In genomic region chr1:244970661-244971523, GRCh38 we compare ENCODE assay signal across 1 cellular context.
TF ChIP-seq lines count a peak whose summit lies in the region.

No MANE protein-coding gene starts in this region.

TF ChIP-seq in K562, 482 proteins besides CTCF, POLR2A, EP300 and RAD21 (continued from another document):
- TF ChIP-seq RREB1 (CRISPR knock-in tag; IDR thresholded peaks at IDR 0.05) (peak; percentile 45; the same call in 1 of the 2 replicates), MBD2 (IDR thresholded peaks at IDR 0.05; ENCODE audit: borderline replicate concordance, low read depth) (peak; percentile 77; the same call in 1 of the 2 replicates), NR1H2 (CRISPR knock-in tag; IDR thresholded peaks at IDR 0.05) (no peak), KLF16 (IDR thresholded peaks at IDR 0.05) (no peak; the same call in 1 of the 2 replicates), GTF2B (IDR thresholded peaks at IDR 0.05; ENCODE audit: extremely low read depth, insufficient read length) (peak; percentile 32), OTX1 (CRISPR knock-in tag; IDR thresholded peaks at IDR 0.05) (peak; percentile 65; the same call in 1 of the 2 replicates), XRCC5 (IDR thresholded peaks at IDR 0.05; ENCODE audit: low read depth, low read length) (peak; percentile 68; the same call in 1 of the 2 replicates), THRAP3 (IDR thresholded peaks at IDR 0.05; ENCODE audit: borderline replicate concordance) (no peak), CBX1 (IDR thresholded peaks at IDR 0.05; ENCODE audit: low read depth) (peak; percentile 20; the same call in 1 of the 2 replicates), ZNF79 (CRISPR knock-in tag; IDR thresholded peaks at IDR 0.05; ENCODE audit: low read depth) (no peak), FOXA1 (IDR thresholded peaks at IDR 0.05; ENCODE audit: borderline replicate concordance) (no peak), DACH1 (IDR thresholded peaks at IDR 0.05; ENCODE audit: partially characterized antibody) (peak; percentile 59), ZNF586 (CRISPR knock-in tag; conservative IDR thresholded peaks at IDR 0.05) (no peak), TEAD4 (IDR thresholded peaks at IDR 0.05; ENCODE audit: low read length) (peak; percentile 65; the same call in 1 of the 2 replicates), TEAD4 (CRISPR knock-in tag; IDR thresholded peaks at IDR 0.05; ENCODE audit: borderline replicate concordance) (no peak), ZNF639 (CRISPR knock-in tag; conservative IDR thresholded peaks at IDR 0.05 in 1 of 2, IDR thresholded peaks at IDR 0.05 in 1 of 2) (peak in 1 of 2 experiments; percentile 98; a peak in 2 of 4 replicates), ERF (CRISPR knock-in tag; IDR thresholded peaks at IDR 0.05) (0 out of 2 replicates have a peak, but pooled peaks have one; percentile 52), HDAC8 (tag; IDR thresholded peaks at IDR 0.05) (peak; percentile 88; the same call in 1 of the 2 replicates), KLF6 (CRISPR knock-in tag; IDR thresholded peaks at IDR 0.05; ENCODE audit: borderline replicate concordance) (peak; percentile 79; the same call in 1 of the 2 replicates), ZNF143 (CRISPR knock-in tag; IDR thresholded peaks at IDR 0.05) (no peak), ZFP36 (IDR thresholded peaks at IDR 0.05; ENCODE audit: low read depth, low read length, partially characterized antibody) (no peak), ZNF24 (IDR thresholded peaks at IDR 0.05) (no peak), PHB (CRISPR knock-in tag; IDR thresholded peaks at IDR 0.05) (no peak), ZNF561 (CRISPR knock-in tag; conservative IDR thresholded peaks at IDR 0.05) (0 out of 2 replicates have a peak, but pooled peaks have one; percentile 50), ZNF707 (CRISPR knock-in tag; conservative IDR thresholded peaks at IDR 0.05) (peak; percentile 69; the same call in 1 of the 2 replicates), ZNF212 (CRISPR knock-in tag; IDR thresholded peaks at IDR 0.05) (no peak), ZNF175 (CRISPR knock-in tag; IDR thresholded peaks at IDR 0.05; ENCODE audit: low read depth) (peak; percentile 83)
